Comparison of ENCODE assay signal across 7 cellular contexts in genomic region chr15:58269455-58270414, GRCh38.
DNase-seq lines count a peak whose midpoint lies in the region; ATAC-seq and TF ChIP-seq lines count a peak whose summit lies in the region.

No MANE protein-coding gene starts in this region.

- H3K27ac ChIP-seq in Peyer's patch, result no peak overlapping the region
- no peak overlapping the region for H3K27ac ChIP-seq in brain microvascular endothelial cell

- no peaks in the 10 kb centered on the region for H3K4me1 ChIP-seq in Peyer's patch

- H3K4me3 ChIP-seq in Peyer's patch, result no peak overlapping the region
- no peak overlapping the region for H3K4me3 ChIP-seq in brain microvascular endothelial cell (ENCODE audit: low read depth, low read length)

- no peaks in the 10 kb centered on the region for H3K27me3 ChIP-seq in Peyer's patch
- no peaks in the 10 kb centered on the region for H3K27me3 ChIP-seq in brain microvascular endothelial cell (replicated peaks)

- ATAC-seq in GM19035 (IDR thresholded peaks at IDR 0.05; ENCODE audit: unreplicated experiment), result no peak

- TF ChIP-seq POLR2A in Peyer's patch (IDR thresholded peaks at IDR 0.05), result no peak

- peak; percentile 62 for DNase-seq in EL
- peak in 2 of 3 donors; percentile 60 to 67 for DNase-seq in Peyer's patch
- peak; percentile 51 for DNase-seq in brain microvascular endothelial cell
- peak; percentile 70 for DNase-seq in iPS-NIHi11 (ENCODE audit: low spot score)
- DNase-seq in stimulated activated CD4-positive, alpha-beta T cell treated with anti-CD3 and anti-CD28 coated beads, TNF-alpha, amount 100 ng/mL, for 48 hours (ENCODE audit: low read depth in 3 of 3), result peak in 2 of 3 donors; percentile 13 to 16

- no peak for TF ChIP-seq EP300 in Ishikawa (IDR thresholded peaks at IDR 0.05; ENCODE audit: borderline replicate concordance)

- no peaks in the 10 kb centered on the region for H3K9me3 ChIP-seq in Peyer's patch

- TF ChIP-seq CTCF in Peyer's patch (IDR thresholded peaks at IDR 0.05), result peak in 4 of 6 experiments; percentile 40 to 87 (median 83)
- TF ChIP-seq CTCF in brain microvascular endothelial cell (IDR thresholded peaks at IDR 0.05; ENCODE audit: low read depth, low read length, missing control alignments), result peak; percentile 85

- H3K36me3 ChIP-seq in Peyer's patch, result no peaks in the 10 kb centered on the region
- no peaks in the 10 kb centered on the region for H3K36me3 ChIP-seq in brain microvascular endothelial cell (replicated peaks)

- in situ Hi-C loops in brain microvascular endothelial cell (cut with HindIII; ENCODE audit: low pct_ligation_motif_present, low sequenced_read_pairs), result no loop called here

- TF ChIP-seq RAD21 in Ishikawa (IDR thresholded peaks at IDR 0.05; ENCODE audit: low read depth), result peak; percentile 96

TF ChIP-seq in Ishikawa, 13 proteins besides CTCF, POLR2A, EP300 and RAD21:
- no peak for TF ChIP-seq NFIC (IDR thresholded peaks at IDR 0.05)
- no peak for TF ChIP-seq FOXM1 (IDR thresholded peaks at IDR 0.05; ENCODE audit: borderline replicate concordance, low read depth)
- TF ChIP-seq EGR1 (IDR thresholded peaks at IDR 0.05), result no peak
- TF ChIP-seq ZBTB7A (IDR thresholded peaks at IDR 0.05; ENCODE audit: low read depth), result no peak
- TF ChIP-seq MAX (IDR thresholded peaks at IDR 0.05), result no peak
- no peak for TF ChIP-seq CEBPB (IDR thresholded peaks at IDR 0.05)
- no peak for TF ChIP-seq TCF12 (IDR thresholded peaks at IDR 0.05; ENCODE audit: low read depth)
- TF ChIP-seq USF1 (IDR thresholded peaks at IDR 0.05), result no peak
- TF ChIP-seq REST (IDR thresholded peaks at IDR 0.05; ENCODE audit: low read depth), result no peak
- TF ChIP-seq YY1 (IDR thresholded peaks at IDR 0.05; ENCODE audit: low read depth), result no peak
- no peak for TF ChIP-seq TEAD4 (IDR thresholded peaks at IDR 0.05)
- no peak for TF ChIP-seq CREB1 (IDR thresholded peaks at IDR 0.05; ENCODE audit: low read depth)
- no peak for TF ChIP-seq TAF1 (IDR thresholded peaks at IDR 0.05; ENCODE audit: low read depth)

Comparison
In these comparisons a context has a peak if more than half of its experiments do, and no peak if none do; other contexts are left out.
1. DNase-seq: peak in every context shown above with its lines; median percentile 70 in iPS-NIHi11; 64 in Peyer's patch; 62 in EL; 51 in brain microvascular endothelial cell; 14 in stimulated activated CD4-positive, alpha-beta T cell treated with anti-CD3 and anti-CD28 coated beads, TNF-alpha, amount 100 ng/mL, for 48 hours.